ENCODE assay signal across 10 cellular contexts in genomic region chr5:102561894-102562760, GRCh38.
DNase-seq lines count a peak whose midpoint lies in the region; ATAC-seq, FAIRE-seq and TF ChIP-seq lines count a peak whose summit lies in the region.
"Had no signal": no experiment of that assay in that cellular context is flagged by ENCODE, and none has a peak within 500 bp of the region (broad histone marks: within the 10 kb centered on the region; RNA-seq: fewer than 3 reads in every experiment).

No MANE protein-coding gene starts in this region.

- H3K27me3 ChIP-seq in heart left ventricle, result no peaks in the 10 kb centered on the region
- no peaks in the 10 kb centered on the region for H3K27me3 ChIP-seq in gastrocnemius medialis

- TF ChIP-seq CTCF in A549 (IDR thresholded peaks at IDR 0.05) (peak; percentile 29; the same call in 2 of the 3 replicates), GM12874 (IDR thresholded peaks at IDR 0.05; ENCODE audit: insufficient read depth, low read depth, low read length) (peak; percentile 88), heart left ventricle (IDR thresholded peaks at IDR 0.05) (peak; percentile 9 to 58 (median 42)), gastrocnemius medialis (IDR thresholded peaks at IDR 0.05 in 4 of 5, conservative IDR thresholded peaks at IDR 0.05 in 1 of 5) (peak in 1 of 5 experiments; percentile 33)

- H3K4me1 ChIP-seq in A549, result no peaks in the 10 kb centered on the region
- no peaks in the 10 kb centered on the region for H3K4me1 ChIP-seq in heart left ventricle
- H3K4me1 ChIP-seq in gastrocnemius medialis, result no peaks in the 10 kb centered on the region

- WGBS in A549 (ENCODE audit: missing lambda C conversion rate), result 12% methylated on average over 11 of the region's 11 CpGs
- 36 to 39% (median 38%) methylated on average over 11 of the region's 11 CpGs for WGBS in heart left ventricle, 4 donors

- DNase-seq in A549 (ENCODE audit: low read depth in 1 of 2, low spot score in 1 of 2), result peak in 1 of 2 experiments; percentile 39
- peak in 1 of 5 donors; percentile 40 for DNase-seq in heart left ventricle
- no peak for DNase-seq in gastrocnemius medialis
- no peak for DNase-seq in stimulated activated CD4-positive, alpha-beta T cell treated with anti-CD3 and anti-CD28 coated beads, Interleukin-4, amount 100 ng/mL, for 1 hour

- FAIRE-seq in A549 (lab: Jason Lieb, UNC), result no peak

- TF ChIP-seq POLR2A in A549 (IDR thresholded peaks at IDR 0.05; ENCODE audit: low read length) (no peak), heart left ventricle (IDR thresholded peaks at IDR 0.05) (no peak), gastrocnemius medialis (IDR thresholded peaks at IDR 0.05) (no peak)

- H3K4me3 ChIP-seq in A549, result no peak overlapping the region
- no peak overlapping the region for H3K4me3 ChIP-seq in heart left ventricle
- no peak overlapping the region for H3K4me3 ChIP-seq in gastrocnemius medialis

- intact Hi-C loops in heart left ventricle (cut with DNase I) (no loop called here), gastrocnemius medialis (cut with DNase I; ENCODE audit: low total_unique reads) (no loop called here)

- H3K27ac ChIP-seq in A549 (no peak overlapping the region), heart left ventricle (no peak overlapping the region), gastrocnemius medialis (no peak overlapping the region)
- H3K27ac ChIP-seq: epithelial cell of prostate had no signal

- CTCF ChIA-PET in A549 (lab: Yijun Ruan, JAX), result interaction anchor here (1.1 kb wide), 1 partner anchor 12 kb away, joined by 3 read pairs; no protein-coding TSS in a partner anchor

- H3K9me3 ChIP-seq in A549 (no peaks in the 10 kb centered on the region), heart left ventricle (peaks cover 0 to 9% (median 0%) of the 10 kb centered on the region in 12 donors), gastrocnemius medialis (no peaks in the 10 kb centered on the region)

- H3K36me3 ChIP-seq in heart left ventricle, result no peaks in the 10 kb centered on the region
- no peaks in the 10 kb centered on the region for H3K36me3 ChIP-seq in gastrocnemius medialis

- POLR2A ChIA-PET in A549 (lab: Yijun Ruan, JAX), result no interaction called here

- in situ Hi-C loops in gastrocnemius medialis (cut with MboI; ENCODE audit: low sequenced_read_pairs in 4 of 4), result no loop called here

- ATAC-seq in A549, result peak in 1 of 2 experiments; percentile 66; a peak in 3 of 6 replicates
- ATAC-seq in HG03095 (IDR thresholded peaks at IDR 0.05; ENCODE audit: unreplicated experiment), result peak; percentile 68
- peak; percentile 61; the same call in 2 of the 3 replicates for ATAC-seq in SK-N-SH treated with all-trans-retinoic acid at 6 μM for 48 hours
- ATAC-seq in heart left ventricle, result no peak
- no peak for ATAC-seq in gastrocnemius medialis
- ATAC-seq in esophagus mucosa, result no peak
- ATAC-seq: stimulated activated effector memory CD8-positive, alpha-beta T cell treated with anti-CD3 and anti-CD28 coated beads, Interleukin-12 subunit alpha, Interleukin-12 subunit beta, amount 100 ng/mL, for 72 hours had no signal

- no peak for TF ChIP-seq EP300 in A549 (IDR thresholded peaks at IDR 0.05)

- H3K4me2 ChIP-seq in A549, result no peak overlapping the region

- TF ChIP-seq RAD21 in A549 (conservative IDR thresholded peaks at IDR 0.05 in 1 of 2, IDR thresholded peaks at IDR 0.05 in 1 of 2), result peak in 1 of 2 experiments; percentile 38; a peak in 2 of 5 replicates

TF ChIP-seq in A549, 52 proteins besides CTCF, POLR2A, EP300 and RAD21 (continues in another document):
- TF ChIP-seq MYC (IDR thresholded peaks at IDR 0.05; ENCODE audit: borderline replicate concordance, low read length) (no peak), ZSCAN20 (CRISPR knock-in tag; IDR thresholded peaks at IDR 0.05) (no peak), POLR2AphosphoS2 (conservative IDR thresholded peaks at IDR 0.05; ENCODE audit: low read length) (no peak), NPAS2 (CRISPR knock-in tag; IDR thresholded peaks at IDR 0.05; ENCODE audit: borderline replicate concordance) (no peak), HOXB5 (CRISPR knock-in tag; IDR thresholded peaks at IDR 0.05) (no peak), HDAC2 (IDR thresholded peaks at IDR 0.05) (no peak), HMGXB4 (CRISPR knock-in tag; IDR thresholded peaks at IDR 0.05; ENCODE audit: borderline replicate concordance) (no peak), SREBF2 (IDR thresholded peaks at IDR 0.05) (no peak), SMC3 (IDR thresholded peaks at IDR 0.05) (no peak), HOXA7 (CRISPR knock-in tag; IDR thresholded peaks at IDR 0.05) (no peak), BCL3 (IDR thresholded peaks at IDR 0.05) (no peak)
- TF ChIP-seq, protein P1, sequence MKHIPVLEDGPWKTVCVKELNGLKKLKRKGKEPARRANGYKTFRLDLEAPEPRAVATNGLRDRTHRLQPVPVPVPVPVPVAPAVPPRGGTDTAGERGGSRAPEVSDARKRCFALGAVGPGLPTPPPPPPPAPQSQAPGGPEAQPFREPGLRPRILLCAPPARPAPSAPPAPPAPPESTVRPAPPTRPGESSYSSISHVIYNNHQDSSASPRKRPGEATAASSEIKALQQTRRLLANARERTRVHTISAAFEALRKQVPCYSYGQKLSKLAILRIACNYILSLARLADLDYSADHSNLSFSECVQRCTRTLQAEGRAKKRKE (CRISPR knock-in tag; IDR thresholded peaks at IDR 0.05; ENCODE audit: low read depth), result no peak

TF ChIP-seq in SK-N-SH treated with all-trans-retinoic acid at 6 μM for 48 hours, 23 proteins besides CTCF, POLR2A, EP300 and RAD21:
- TF ChIP-seq, protein P2, sequence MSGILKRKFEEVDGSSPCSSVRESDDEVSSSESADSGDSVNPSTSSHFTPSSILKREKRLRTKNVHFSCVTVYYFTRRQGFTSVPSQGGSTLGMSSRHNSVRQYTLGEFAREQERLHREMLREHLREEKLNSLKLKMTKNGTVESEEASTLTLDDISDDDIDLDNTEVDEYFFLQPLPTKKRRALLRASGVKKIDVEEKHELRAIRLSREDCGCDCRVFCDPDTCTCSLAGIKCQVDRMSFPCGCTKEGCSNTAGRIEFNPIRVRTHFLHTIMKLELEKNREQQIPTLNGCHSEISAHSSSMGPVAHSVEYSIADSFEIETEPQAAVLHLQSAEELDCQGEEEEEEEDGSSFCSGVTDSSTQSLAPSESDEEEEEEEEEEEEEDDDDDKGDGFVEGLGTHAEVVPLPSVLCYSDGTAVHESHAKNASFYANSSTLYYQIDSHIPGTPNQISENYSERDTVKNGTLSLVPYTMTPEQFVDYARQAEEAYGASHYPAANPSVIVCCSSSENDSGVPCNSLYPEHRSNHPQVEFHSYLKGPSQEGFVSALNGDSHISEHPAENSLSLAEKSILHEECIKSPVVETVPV (CRISPR knock-in tag; IDR thresholded peaks at IDR 0.05), result no peak
- TF ChIP-seq ZFP30 (CRISPR knock-in tag; IDR thresholded peaks at IDR 0.05) (no peak), TOX (CRISPR knock-in tag; IDR thresholded peaks at IDR 0.05; ENCODE audit: borderline replicate concordance) (no peak), SNAI2 (CRISPR knock-in tag; IDR thresholded peaks at IDR 0.05) (no peak), ESRRG (CRISPR knock-in tag; IDR thresholded peaks at IDR 0.05) (no peak), OSR1 (CRISPR knock-in tag; IDR thresholded peaks at IDR 0.05) (no peak)

Comparison
In these comparisons a context has a peak if more than half of its experiments do, and no peak if none do; other contexts are left out.
1. ATAC-seq: peak in HG03095 (single experiment) and SK-N-SH treated with all-trans-retinoic acid at 6 μM for 48 hours (single experiment); none in heart left ventricle (0 of 4), gastrocnemius medialis (0 of 2) and esophagus mucosa (single experiment).